In the genomic region with DNA sequence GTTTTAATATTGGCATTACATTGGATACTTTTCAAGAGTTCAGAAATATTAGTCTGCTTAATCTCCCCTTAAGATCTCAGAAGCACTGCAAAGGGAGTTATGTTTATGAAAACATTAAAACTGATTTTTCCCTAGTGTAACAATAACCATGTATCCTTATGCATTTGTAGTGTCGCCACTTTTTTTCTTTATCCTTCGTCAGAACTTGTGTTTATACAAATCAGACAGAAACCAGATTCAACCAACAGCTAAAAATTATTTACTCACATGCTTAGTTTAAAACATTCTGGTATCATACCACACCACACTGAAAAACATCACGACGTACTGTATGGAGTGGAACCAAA, we compare ENCODE assay signal across 1 cellular context.
TF ChIP-seq lines count a peak whose summit lies in the region.

No MANE protein-coding gene starts in this region.

TF ChIP-seq in HEK293, 187 proteins besides CTCF, POLR2A, EP300 and RAD21 (continued from another document):
- TF ChIP-seq ZNF777 (tag by site-specific recombination; IDR thresholded peaks at IDR 0.05; ENCODE audit: borderline replicate concordance) = no peak
- no peak for TF ChIP-seq ZFP69B (tag by site-specific recombination; IDR thresholded peaks at IDR 0.05)
